In the genomic region with DNA sequence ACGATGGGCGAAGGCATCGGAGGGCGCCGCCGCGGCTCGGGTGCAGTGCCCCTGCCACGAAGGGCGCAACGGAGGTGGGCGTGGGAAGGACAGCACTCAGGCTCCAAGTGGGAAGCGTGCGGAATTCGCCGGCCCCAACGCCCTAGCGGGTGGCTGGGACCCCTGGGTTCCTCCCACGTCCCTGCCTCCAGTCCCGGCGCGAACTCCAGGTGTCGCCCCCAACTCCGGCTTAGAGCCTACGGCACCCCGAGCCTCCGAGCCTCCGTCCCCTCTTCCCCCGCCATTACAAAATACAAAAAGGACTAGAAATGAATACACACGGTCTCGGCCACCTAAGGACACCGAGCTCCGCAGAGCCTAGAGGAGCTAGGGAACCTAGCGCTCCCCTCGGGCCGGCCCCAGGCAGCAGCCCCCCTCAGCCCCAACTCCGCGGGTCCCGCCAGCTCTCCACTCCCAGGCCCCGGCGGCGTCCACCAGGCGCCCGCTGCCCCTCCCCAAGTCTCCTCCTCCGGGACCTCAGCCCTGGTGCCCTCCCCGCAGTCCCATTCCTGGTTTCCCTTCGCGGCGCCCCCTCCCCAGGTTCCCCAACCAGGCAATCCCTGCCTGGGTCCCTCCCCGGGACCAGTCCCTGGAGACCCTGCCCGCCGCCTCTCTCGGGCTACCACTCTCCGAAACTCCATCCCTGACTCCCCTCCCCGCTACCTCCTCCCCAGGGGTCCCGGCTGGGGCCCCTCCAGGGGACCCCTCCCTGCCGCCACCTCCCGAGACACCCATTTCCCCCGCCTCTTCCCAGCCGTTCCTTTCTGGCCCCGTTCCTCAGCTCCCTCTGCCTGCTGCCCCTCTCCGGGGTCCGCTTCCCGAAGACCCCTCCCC, we compare ENCODE assay signal across 8 cellular contexts. TPM values are rescaled to one million over a fixed set of nuclear protein-coding genes. Genes with fewer than 3 reads are reported as not detected.
A peak's percentile ranks its signal among the peaks of the same experiment; 100 is the strongest.
DNase-seq lines count a peak whose midpoint lies in the region; ATAC-seq and TF ChIP-seq lines count a peak whose summit lies in the region.

No MANE protein-coding gene starts in this region.

- peak in 1 of 2 experiments; percentile 31 for TF ChIP-seq CTCF in brain (conservative IDR thresholded peaks at IDR 0.05)

- H3K27me3 ChIP-seq in subcutaneous abdominal adipose tissue (ENCODE audit: control insufficient read depth in 5 of 5, insufficient read depth in 4 of 5, low read length in 5 of 5): peaks cover 8 to 31% (median 20%) of the 10 kb centered on the region in 5 donors

- H3K36me3 ChIP-seq in subcutaneous abdominal adipose tissue (ENCODE audit: control insufficient read depth in 5 of 5, insufficient read depth in 5 of 5, low read length in 5 of 5): no peaks in the 10 kb centered on the region

- ATAC-seq in left lobe of liver (peak; percentile 47), GM21786 (IDR thresholded peaks at IDR 0.05; ENCODE audit: unreplicated experiment) (no peak)

- no peak overlapping the region for H3K27ac ChIP-seq in subcutaneous abdominal adipose tissue (ENCODE audit: low read depth, low read length)

- peaks cover 14% of the 10 kb centered on the region for H3K27me3 Mint-ChIP-seq in brain

- H3K4me3 Mint-ChIP-seq in brain: peak overlapping the region; percentile 83 to 92 (median 87)

- H3K9ac ChIP-seq in subcutaneous abdominal adipose tissue (ENCODE audit: low read length in 5 of 5): peak overlapping the region in 4 of 5 donors; percentile 24 to 52 (median 46)

- peaks cover 0 to 5% (median 4%) of the 10 kb centered on the region in 5 experiments for H3K9me3 Mint-ChIP-seq in brain

- peaks cover 1 to 23% (median 22%) of the 10 kb centered on the region in 5 donors for H3K4me1 ChIP-seq in subcutaneous abdominal adipose tissue (ENCODE audit: control insufficient read depth in 5 of 5, insufficient read depth in 5 of 5, low read length in 5 of 5)

- peak overlapping the region in 3 of 5 experiments; percentile 27 to 84 (median 59) for H3K27ac Mint-ChIP-seq in brain

- H3K9me3 ChIP-seq in subcutaneous abdominal adipose tissue (ENCODE audit: control insufficient read depth in 5 of 5, low read length in 5 of 5): peaks cover 0 to 12% (median 0%) of the 10 kb centered on the region in 5 donors

- H3K4me3 ChIP-seq in subcutaneous abdominal adipose tissue (ENCODE audit: low read depth in 1 of 5, low read length in 5 of 5): peak overlapping the region in 4 of 5 donors; percentile 50 to 71 (median 65)

- peaks cover 22% of the 10 kb centered on the region for H3K4me1 Mint-ChIP-seq in brain

- H3K36me3 Mint-ChIP-seq in brain: no peaks in the 10 kb centered on the region

- DNase-seq in NCI-H1694 treated with DMSO at 0.1 percent for 48 hours (lab: John Stamatoyannopoulos, UW): peak; percentile 8
- no peak for DNase-seq in NCI-H1694 (lab: John Stamatoyannopoulos, UW)
- DNase-seq in left lobe of liver (ENCODE audit: low spot score): no peak
- no peak for DNase-seq in NCI-H69 (lab: John Stamatoyannopoulos, UW)
- DNase-seq in GM19240 (ENCODE audit: insufficient read length, low spot score): no peak

RNA-seq across cellular contexts. Expression of a gene that starts 1.0 kb away (rescaled TPM):
- not detected for polyA plus RNA-seq in brain (ENCODE audit: insufficient read depth, low read depth, low replicate concordance)
- 0.05 TPM for total RNA-seq in left lobe of liver
